In the genomic region with DNA sequence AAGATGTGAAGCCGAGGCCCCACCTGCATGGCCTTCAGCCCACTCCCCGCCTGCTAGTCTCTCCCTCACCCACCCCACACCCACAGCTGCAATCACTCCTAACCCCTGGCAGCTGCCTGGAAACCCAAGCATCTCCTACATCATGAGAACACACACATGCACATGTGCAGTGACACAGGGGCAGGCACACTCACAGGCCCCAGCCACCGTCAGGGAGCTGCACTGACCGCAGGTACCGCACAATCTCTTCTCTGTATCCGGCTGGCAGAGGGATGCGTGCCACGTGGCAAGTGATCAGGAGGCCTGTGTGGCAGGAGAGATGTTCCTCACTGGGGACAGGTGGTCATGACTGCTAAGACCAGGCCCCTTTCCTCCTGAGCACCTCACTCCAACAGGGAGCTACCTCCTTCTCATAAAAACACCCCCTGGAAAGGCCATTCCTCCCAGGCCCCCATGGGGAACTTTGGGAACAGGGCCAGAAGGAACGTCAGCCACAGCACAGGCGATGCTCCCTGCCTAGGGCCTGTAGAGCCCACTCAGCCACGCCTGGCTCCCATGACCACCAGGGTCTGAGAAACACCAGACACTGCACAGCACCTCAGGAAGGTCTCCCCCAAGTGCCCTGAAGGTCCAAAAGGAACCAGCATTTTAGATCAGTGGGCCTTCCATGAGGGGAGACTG, we compare ENCODE assay signal across 1 cellular context.
TF ChIP-seq lines count a peak whose summit lies in the region.

No MANE protein-coding gene starts in this region.

TF ChIP-seq in WTC11, 78 proteins besides CTCF, POLR2A, EP300 and RAD21 (continued from another document):
- TF ChIP-seq E2F5 (CRISPR knock-in tag; IDR thresholded peaks at IDR 0.05): no peak
- TF ChIP-seq CBFB (CRISPR knock-in tag; IDR thresholded peaks at IDR 0.05; ENCODE audit: low read depth): no peak
- no peak for TF ChIP-seq JUN (CRISPR knock-in tag; IDR thresholded peaks at IDR 0.05)
- no peak for TF ChIP-seq E2F1 (CRISPR knock-in tag; IDR thresholded peaks at IDR 0.05)
